In genomic region chr18:36440614-36441013, GRCh38 we compare ENCODE assay signal across 19 cellular contexts.
DNase-seq lines count a peak whose midpoint lies in the region; ATAC-seq, FAIRE-seq and TF ChIP-seq lines count a peak whose summit lies in the region.
"Had no signal": no experiment of that assay in that cellular context is flagged by ENCODE, and none has a peak within 500 bp of the region (broad histone marks: within the 10 kb centered on the region; RNA-seq: fewer than 3 reads in every experiment).

No MANE protein-coding gene starts in this region.

- in situ Hi-C loops in Caki2 (cut with HindIII; ENCODE audit: low pct_unique_long_range_greater_than_20kb, low sequenced_read_pairs): no loop called here

- intact Hi-C loops in pancreas (cut with DNase I): no loop called here

- H3K4me1 Mint-ChIP-seq in T-cell (no peaks in the 10 kb centered on the region), neural progenitor cell (peaks cover 16% of the 10 kb centered on the region)

- POLR2A ChIA-PET in T-cell (lab: Charles Lee): no interaction called here

- H3K27me3 ChIP-seq in adipocyte (replicated peaks; ENCODE audit: control insufficient read depth, insufficient read depth, low read length) (no peaks in the 10 kb centered on the region), pancreas (no peaks in the 10 kb centered on the region), neural progenitor cell (no peaks in the 10 kb centered on the region)

- H3K27ac Mint-ChIP-seq in T-cell: no peak overlapping the region
- no peak overlapping the region for H3K27ac Mint-ChIP-seq in neural progenitor cell

- no peak overlapping the region for H2AFZ ChIP-seq in neural progenitor cell (replicated peaks)

- H3K4me1 ChIP-seq in adipocyte (ENCODE audit: control insufficient read depth, insufficient read depth, low read length): peaks cover 50% of the 10 kb centered on the region
- no peaks in the 10 kb centered on the region for H3K4me1 ChIP-seq in pancreas
- peaks cover 31% of the 10 kb centered on the region for H3K4me1 ChIP-seq in neural progenitor cell

- peaks cover 66% of the 10 kb centered on the region for H3K79me2 ChIP-seq in neural progenitor cell (ENCODE audit: low read depth)

- no peak for TF ChIP-seq CTCF in pancreas (IDR thresholded peaks at IDR 0.05)
- no peak for TF ChIP-seq CTCF in neural progenitor cell (IDR thresholded peaks at IDR 0.05)

- ATAC-seq in pancreas (peak; percentile 33 to 67 (median 54)), T-cell (replicated peaks in 1 of 4) (no peak), HG03139 (IDR thresholded peaks at IDR 0.05; ENCODE audit: unreplicated experiment) (no peak), GM19467 (IDR thresholded peaks at IDR 0.05; ENCODE audit: unreplicated experiment) (no peak)

- H3K4me3 Mint-ChIP-seq in T-cell (no peak overlapping the region), neural progenitor cell (no peak overlapping the region)

- H3K36me3 ChIP-seq in adipocyte (ENCODE audit: control insufficient read depth, insufficient read depth, low read length, severe bottlenecking) (no peaks in the 10 kb centered on the region), pancreas (no peaks in the 10 kb centered on the region), neural progenitor cell (no peaks in the 10 kb centered on the region)
- H3K36me3 ChIP-seq: neutrophil had no signal

- H3K27me3 Mint-ChIP-seq in T-cell (peaks cover 17 to 40% of the 10 kb centered on the region in 2 donors), neural progenitor cell (ENCODE audit: insufficient read depth, low read depth) (peaks cover 3% of the 10 kb centered on the region)

- peak overlapping the region; percentile 76 for H3K9ac ChIP-seq in adipocyte (ENCODE audit: low read length)
- no peak overlapping the region for H3K9ac ChIP-seq in neural progenitor cell

- no peak for FAIRE-seq in pancreas (lab: Jason Lieb, UNC)
- FAIRE-seq: HTR-8/SVneo had no signal

- peaks cover 5% of the 10 kb centered on the region for H4K20me1 ChIP-seq in neural progenitor cell (ENCODE audit: low read depth)

- WGBS in pancreas, 2 donors: 55 to 70% methylated on average over 2 of the region's 2 CpGs

- H3K4me3 ChIP-seq in adipocyte (ENCODE audit: low read length): peak overlapping the region; percentile 64
- no peak overlapping the region for H3K4me3 ChIP-seq in pancreas
- H3K4me3 ChIP-seq in neural progenitor cell: no peak overlapping the region
- H3K4me3 ChIP-seq: SK-N-MC had no signal

- no peaks in the 10 kb centered on the region for H3K9me3 ChIP-seq in adipocyte (ENCODE audit: control insufficient read depth, low read length)
- no peaks in the 10 kb centered on the region for H3K9me3 ChIP-seq in pancreas
- H3K9me3 ChIP-seq in neural progenitor cell (ENCODE audit: low read depth): no peaks in the 10 kb centered on the region
- H3K9me3 ChIP-seq: neutrophil had no signal

- H3K27ac ChIP-seq in pancreas (no peak overlapping the region), neural progenitor cell (no peak overlapping the region)
- H3K27ac ChIP-seq: epithelial cell of prostate, neutrophil, SK-N-MC, VCaP had no signal

- H3F3A ChIP-seq in neural progenitor cell (ENCODE audit: low read depth): peaks cover 2% of the 10 kb centered on the region

- H3K4me2 ChIP-seq in neural progenitor cell: no peak overlapping the region

- no peaks in the 10 kb centered on the region for H3K36me3 Mint-ChIP-seq in T-cell
- H3K36me3 Mint-ChIP-seq in neural progenitor cell: peaks cover 16% of the 10 kb centered on the region

- CTCF ChIA-PET in T-cell (lab: Charles Lee): no interaction called here

- DNase-seq in Caki2 (ENCODE audit: low read depth) (peak; percentile 54), adipocyte (ENCODE audit: low read depth) (peak; percentile 47), glomerular visceral epithelial cell (ENCODE audit: extremely low spot score) (peak; percentile 69), pancreas (no peak), T-cell (no peak), neural progenitor cell (ENCODE audit: low spot score) (no peak)
- DNase-seq: activated naive CD4-positive, alpha-beta T cell treated with Interleukin-2 at 50 U/mL for 16 hours; mammary epithelial cell; MM.1S; NCI-H2107; stimulated activated CD4-positive, alpha-beta T cell treated with anti-CD3 and anti-CD28 coated beads, Interleukin-12 subunit alpha, Interleukin-12 subunit beta, amount 100 ng/mL, for 4 hours; substantia nigra had no signal

- H3K9me3 Mint-ChIP-seq in T-cell: no peaks in the 10 kb centered on the region
- H3K9me3 Mint-ChIP-seq in neural progenitor cell: peaks cover 18% of the 10 kb centered on the region

Comparison
In these comparisons a context has a peak if more than half of its experiments do, and no peak if none do; other contexts are left out.
1. DNase-seq: peak in Caki2 (single experiment), adipocyte (single experiment) and glomerular visceral epithelial cell (single experiment); none in pancreas (0 of 6), T-cell (0 of 34) and neural progenitor cell (single experiment).
2. ATAC-seq: peak in pancreas (4 of 4); none in T-cell (0 of 4), HG03139 (single experiment) and GM19467 (single experiment).